Comparison of ENCODE assay signal across 8 cellular contexts in the genomic region with DNA sequence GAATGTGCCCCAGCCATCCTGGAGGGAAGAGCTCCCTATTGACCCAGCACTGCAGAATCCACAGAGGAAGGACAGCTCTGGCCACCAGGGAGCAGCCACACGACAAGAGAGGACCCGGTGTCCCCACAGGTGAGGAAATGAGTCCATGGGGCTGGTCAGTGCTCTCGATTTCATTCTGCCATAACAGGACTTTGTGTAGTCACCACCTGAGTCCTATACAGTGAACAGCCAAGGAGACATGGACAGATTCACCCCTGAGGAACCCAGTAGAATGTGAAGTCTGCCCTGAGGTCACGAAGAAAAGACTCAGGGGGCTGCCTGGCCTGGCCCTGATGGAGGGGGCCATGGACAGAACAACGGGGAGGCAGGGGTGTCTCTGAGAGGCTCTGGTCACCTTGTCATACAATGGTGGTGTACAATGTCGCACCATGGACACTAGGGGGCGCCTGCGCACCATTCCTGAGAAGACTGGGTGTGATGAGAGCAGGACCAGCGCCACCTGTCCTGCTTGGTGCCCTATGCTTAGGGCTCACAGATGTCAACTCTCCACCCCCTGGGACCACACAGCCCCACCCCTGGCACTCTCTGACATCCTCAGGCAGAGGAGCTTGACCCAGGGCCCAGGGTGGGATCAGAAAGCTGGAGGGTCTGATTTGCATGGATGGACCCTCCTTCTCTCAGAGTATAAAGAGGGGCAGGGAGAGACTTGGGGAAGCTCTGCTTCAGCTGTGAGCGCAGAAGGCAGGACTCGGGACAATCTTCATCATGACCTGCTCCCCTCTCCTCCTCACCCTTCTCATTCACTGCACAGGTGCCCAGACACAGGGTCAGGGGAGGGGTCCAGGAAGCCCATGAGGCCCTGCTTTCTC.
DNase-seq lines count a peak whose midpoint lies in the region; ATAC-seq and TF ChIP-seq lines count a peak whose summit lies in the region.
"Not testable (repeated sequence)": the region's sequence is repeated elsewhere in the genome, so short reads cannot be mapped to it uniquely, and the experiment has no call there.

No MANE protein-coding gene starts in this region.

- not testable (repeated sequence) for H3K27ac Mint-ChIP-seq in activated CD4-positive, alpha-beta T cell treated with anti-CD3 and anti-CD28 coated beads, Interleukin-2, amount 10 ng/mL, durations not matched to agents 24 days and 14 days

- H3K4me3 ChIP-seq in AG10803 (ENCODE audit: low read length), result not testable (repeated sequence)

- DNase-seq in AG10803 (ENCODE audit: low read depth) (peak; percentile 49), HK-2 (ENCODE audit: unreplicated experiment) (peak; percentile 54), NCI-H82 (lab: John Stamatoyannopoulos, UW) (peak; percentile 75), cerebellar cortex (ENCODE audit: low spot score) (peak; percentile 74), kidney tubule cell (ENCODE audit: low spot score) (peak; percentile 77)
- DNase-seq in activated CD4-positive, alpha-beta T cell treated with anti-CD3 and anti-CD28 coated beads, Interleukin-2, amount 10 ng/mL, durations not matched to agents 24 days and 14 days, result peak; percentile 93
- peak; percentile 77 to 79 for DNase-seq in stimulated activated CD4-positive, alpha-beta T cell treated with anti-CD3 and anti-CD28 coated beads, Interleukin-2, amount 100 ng/mL, for 24 hours

- TF ChIP-seq CTCF in AG10803 (conservative IDR thresholded peaks at IDR 0.05; ENCODE audit: low read length), result peak; percentile 76

- H3K4me3 Mint-ChIP-seq in activated CD4-positive, alpha-beta T cell treated with anti-CD3 and anti-CD28 coated beads, Interleukin-2, amount 10 ng/mL, durations not matched to agents 24 days and 14 days, result not testable (repeated sequence)

- intact Hi-C loops in activated CD4-positive, alpha-beta T cell treated with anti-CD3 and anti-CD28 coated beads, Interleukin-2, amount 10 ng/mL, durations not matched to agents 24 days and 14 days (cut with micrococcal nuclease), result not testable (repeated sequence)

- peak; percentile 72 for ATAC-seq in GM19351 (IDR thresholded peaks at IDR 0.05; ENCODE audit: unreplicated experiment)

- H3K36me3 Mint-ChIP-seq in activated CD4-positive, alpha-beta T cell treated with anti-CD3 and anti-CD28 coated beads, Interleukin-2, amount 10 ng/mL, durations not matched to agents 24 days and 14 days (ENCODE audit: low read depth), result not testable (repeated sequence)

- H3K4me1 Mint-ChIP-seq in activated CD4-positive, alpha-beta T cell treated with anti-CD3 and anti-CD28 coated beads, Interleukin-2, amount 10 ng/mL, durations not matched to agents 24 days and 14 days, result not testable (repeated sequence)

- not testable (repeated sequence) for H3K9me3 Mint-ChIP-seq in activated CD4-positive, alpha-beta T cell treated with anti-CD3 and anti-CD28 coated beads, Interleukin-2, amount 10 ng/mL, durations not matched to agents 24 days and 14 days

- H3K27me3 Mint-ChIP-seq in activated CD4-positive, alpha-beta T cell treated with anti-CD3 and anti-CD28 coated beads, Interleukin-2, amount 10 ng/mL, durations not matched to agents 24 days and 14 days, result not testable (repeated sequence)
